In the genomic region with DNA sequence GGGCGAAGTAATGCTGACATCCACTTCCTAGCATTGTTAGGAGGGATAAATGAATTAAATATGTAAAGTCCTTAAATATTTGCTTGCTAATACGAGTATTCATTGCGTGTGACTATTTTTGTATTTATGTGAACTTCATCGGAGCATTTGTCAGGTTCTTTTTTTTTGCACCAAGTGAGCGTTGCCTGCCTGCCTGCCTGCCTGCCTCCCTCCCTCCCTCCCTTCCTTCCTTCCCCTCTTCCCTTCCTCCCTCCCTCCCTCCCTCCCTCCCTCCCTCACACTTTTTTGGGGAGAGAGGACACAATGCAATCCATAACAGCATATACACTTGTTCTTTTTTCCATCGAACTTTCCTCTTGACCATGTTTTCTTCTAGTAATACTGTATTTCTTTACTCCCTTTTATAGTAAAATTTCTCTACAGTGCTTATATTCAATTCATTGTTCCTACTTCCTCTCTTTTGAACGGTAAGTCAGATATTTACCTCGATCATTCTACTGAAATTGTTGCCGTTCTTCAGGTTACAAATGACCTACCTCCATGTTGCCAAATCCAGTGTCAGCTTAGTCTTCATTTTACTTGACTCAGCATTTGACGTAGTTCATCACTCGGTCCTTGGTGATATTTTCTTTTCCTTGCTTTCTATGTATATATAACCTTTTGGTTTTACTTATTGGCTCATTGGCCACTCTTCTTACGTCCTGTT, we compare ENCODE assay signal across 8 cellular contexts. TPM values are rescaled to one million over a fixed set of nuclear protein-coding genes. Genes with fewer than 3 reads are reported as not detected.
A peak's percentile ranks its signal among the peaks of the same experiment; 100 is the strongest.
DNase-seq lines count a peak whose midpoint lies in the region; ATAC-seq, FAIRE-seq and TF ChIP-seq lines count a peak whose summit lies in the region.

No MANE protein-coding gene starts in this region.

- no peak for TF ChIP-seq CTCF in 22Rv1 (IDR thresholded peaks at IDR 0.05)
- no peak for TF ChIP-seq CTCF in breast epithelium (IDR thresholded peaks at IDR 0.05)

- no peaks in the 10 kb centered on the region for H3K9me3 Mint-ChIP-seq in stimulated activated memory B cell treated with anti-CD40 and anti-IgM and Interleukin-4, amounts not matched to agents 10 μg/mL and 1 μg/mL and 100 μg/mL, for 72 hours

- intact Hi-C loops in breast epithelium (cut with DNase I; ENCODE audit: low total_unique reads): no loop called here

- no peaks in the 10 kb centered on the region for H3K36me3 ChIP-seq in ES-I3 (ENCODE audit: insufficient read depth, low read length)
- H3K36me3 ChIP-seq in breast epithelium: no peaks in the 10 kb centered on the region

- TF ChIP-seq POLR2A in breast epithelium (IDR thresholded peaks at IDR 0.05): no peak

- peak; percentile 54 for DNase-seq in NCI-H2227 treated with DMSO at 0.1 percent for 48 hours (lab: John Stamatoyannopoulos, UW)
- DNase-seq in breast epithelium (ENCODE audit: low spot score in 2 of 2): no peak
- no peak for DNase-seq in mesenteric fat pad (ENCODE audit: low spot score)
- DNase-seq in activated effector memory CD4-positive, alpha-beta T cell treated with anti-CD3 and anti-CD28 coated beads, Interleukin-2, amount 50 U/mL, for 16 hours: no peak

- H3K4me3 ChIP-seq in breast epithelium: peak overlapping the region; percentile 69 to 79 (median 78)

- peak overlapping the region; percentile 80 for H3K9ac ChIP-seq in ES-I3 (ENCODE audit: low read depth, low read length)

- H3K27ac Mint-ChIP-seq in stimulated activated memory B cell treated with anti-CD40 and anti-IgM and Interleukin-4, amounts not matched to agents 10 μg/mL and 1 μg/mL and 100 μg/mL, for 72 hours: peak overlapping the region; percentile 99

- H3K36me3 Mint-ChIP-seq in stimulated activated memory B cell treated with anti-CD40 and anti-IgM and Interleukin-4, amounts not matched to agents 10 μg/mL and 1 μg/mL and 100 μg/mL, for 72 hours: no peaks in the 10 kb centered on the region

- H3K27me3 Mint-ChIP-seq in stimulated activated memory B cell treated with anti-CD40 and anti-IgM and Interleukin-4, amounts not matched to agents 10 μg/mL and 1 μg/mL and 100 μg/mL, for 72 hours: peaks cover 2% of the 10 kb centered on the region

- H3K4me1 ChIP-seq in ES-I3 (ENCODE audit: insufficient read depth, low read length) (no peaks in the 10 kb centered on the region), breast epithelium (no peaks in the 10 kb centered on the region)

- peak; percentile 21 for FAIRE-seq in islet of Langerhans (lab: Jason Lieb, UNC)

- no peaks in the 10 kb centered on the region for H3K27me3 ChIP-seq in breast epithelium

- H3K9me3 ChIP-seq in ES-I3 (ENCODE audit: control insufficient read depth, insufficient read depth, low read length) (no peaks in the 10 kb centered on the region), breast epithelium (no peaks in the 10 kb centered on the region)

- ATAC-seq in stimulated activated memory B cell treated with anti-CD40 and anti-IgM and Interleukin-4, amounts not matched to agents 10 μg/mL and 1 μg/mL and 100 μg/mL, for 72 hours: no peak

- peaks cover 9% of the 10 kb centered on the region for H3K4me1 Mint-ChIP-seq in stimulated activated memory B cell treated with anti-CD40 and anti-IgM and Interleukin-4, amounts not matched to agents 10 μg/mL and 1 μg/mL and 100 μg/mL, for 72 hours

- H3K27ac ChIP-seq in 22Rv1 (peak overlapping the region; percentile 98), breast epithelium (peak overlapping the region; percentile 94 to 95)

- H3K4me3 Mint-ChIP-seq in stimulated activated memory B cell treated with anti-CD40 and anti-IgM and Interleukin-4, amounts not matched to agents 10 μg/mL and 1 μg/mL and 100 μg/mL, for 72 hours: peak overlapping the region; percentile 95

RNA-seq across cellular contexts. Expression of gene CCDC7, which starts 0.9 kb away (rescaled TPM):
- total RNA-seq in breast epithelium (10 to 100 TPM; 16.3 to 46.7 (median 34.7) TPM), mesenteric fat pad (20.8 TPM)
